Comparison of ENCODE assay signal across 34 cellular contexts in genomic region chr16:88407807-88408206, GRCh38. TPM values are rescaled to one million over a fixed set of nuclear protein-coding genes. Genes with fewer than 3 reads are reported as not detected.
A peak's percentile ranks its signal among the peaks of the same experiment; 100 is the strongest.
DNase-seq lines count a peak whose midpoint lies in the region; ATAC-seq, FAIRE-seq and TF ChIP-seq lines count a peak whose summit lies in the region.
"Had no signal": no experiment of that assay in that cellular context is flagged by ENCODE, and none has a peak within 500 bp of the region (broad histone marks: within the 10 kb centered on the region; RNA-seq: fewer than 3 reads in every experiment).

No MANE protein-coding gene starts in this region.

- H3K27me3 Mint-ChIP-seq in natural killer cell (ENCODE audit: low read depth in 2 of 2) = peaks cover 0 to 10% of the 10 kb centered on the region in 2 donors
- no peaks in the 10 kb centered on the region for H3K27me3 Mint-ChIP-seq in natural killer cell treated with Interleukin-12 subunit alpha and Interleukin-12 subunit beta and Interleukin-15 and Interleukin-18, amount 100 ng/mL, for 72 hours
- peaks cover 17% of the 10 kb centered on the region for H3K27me3 Mint-ChIP-seq in GM23338 (ENCODE audit: insufficient read depth, low read depth, poor library complexity)
- H3K27me3 Mint-ChIP-seq: activated CD4-positive, alpha-beta T cell treated with anti-CD3 and anti-CD28 coated beads, Interleukin-2, amount 10 ng/mL, durations not matched to agents 7 days and 5 days had no signal

- H3K4me2 ChIP-seq in K562 (ENCODE audit: insufficient read depth, low read length) (no peak overlapping the region), OCI-LY7 (ENCODE audit: low read length) (no peak overlapping the region), GM23338 (no peak overlapping the region)
- H3K4me2 ChIP-seq: A549 had no signal

- no peak overlapping the region for H3K4me3 ChIP-seq in K562
- no peak overlapping the region for H3K4me3 ChIP-seq in OCI-LY7 (ENCODE audit: low read depth, low read length, poor library complexity, severe bottlenecking)
- H3K4me3 ChIP-seq in GM23338 = no peak overlapping the region
- H3K4me3 ChIP-seq: A549, breast epithelium, GM23248, lower lobe of right lung, SK-N-MC, spleen, transverse colon had no signal

- TF ChIP-seq POLR2A in K562 (conservative IDR thresholded peaks at IDR 0.05) = no peak

- peaks cover 5 to 11% of the 10 kb centered on the region in 2 donors for H3K4me1 Mint-ChIP-seq in natural killer cell
- H3K4me1 Mint-ChIP-seq in natural killer cell treated with Interleukin-12 subunit alpha and Interleukin-12 subunit beta and Interleukin-15 and Interleukin-18, amount 100 ng/mL, for 72 hours (ENCODE audit: low read depth in 2 of 2) = peaks cover 5 to 6% of the 10 kb centered on the region in 2 donors
- 0 out of 3 replicates have a peak, but pooled peaks cover 4% of the 10 kb centered on the region for H3K4me1 Mint-ChIP-seq in GM23338

- TF ChIP-seq CTCF in natural killer cell (IDR thresholded peaks at IDR 0.05) (no peak), K562 (IDR thresholded peaks at IDR 0.05 in 2 of 3, conservative IDR thresholded peaks at IDR 0.05 in 1 of 3; ENCODE audit: insufficient read depth in 2 of 3, low read depth in 1 of 3, low read length in 3 of 3) (no peak), OCI-LY7 (conservative IDR thresholded peaks at IDR 0.05; ENCODE audit: low read length) (no peak), GM23338 (conservative IDR thresholded peaks at IDR 0.05; ENCODE audit: low read depth in 2 of 2) (no peak)

- peaks cover 10 to 49% of the 10 kb centered on the region in 2 experiments for H3K27me3 ChIP-seq in K562 (ENCODE audit: control insufficient read depth in 2 of 2, insufficient read depth in 2 of 2, low read length in 2 of 2)
- no peaks in the 10 kb centered on the region for H3K27me3 ChIP-seq in GM23338 (ENCODE audit: insufficient read depth)
- H3K27me3 ChIP-seq: breast epithelium, spleen had no signal

- H3K36me3 ChIP-seq in K562 (ENCODE audit: control insufficient read depth, insufficient read depth, low read length) = no peaks in the 10 kb centered on the region
- H3K36me3 ChIP-seq in OCI-LY7 (ENCODE audit: insufficient read depth, low read length) = no peaks in the 10 kb centered on the region
- H3K36me3 ChIP-seq in GM23338 (ENCODE audit: insufficient read depth) = no peaks in the 10 kb centered on the region
- H3K36me3 ChIP-seq: breast epithelium, lower lobe of right lung, spleen, transverse colon had no signal

- POLR2A ChIA-PET in K562 (lab: Yijun Ruan, JAX) (interaction anchor here (0.6 kb wide), 2 partner anchors 13 to 54 kb away, joined by 3 read pairs; no protein-coding TSS in a partner anchor), OCI-LY7 (lab: Charles Lee) (no interaction called here)

- H3K9ac ChIP-seq in K562 (ENCODE audit: insufficient read depth in 1 of 2, low read depth in 2 of 2, low read length in 2 of 2) = no peak overlapping the region
- H3K9ac ChIP-seq: GM23248 had no signal

- H2AFZ ChIP-seq in K562 (ENCODE audit: low read depth, low read length) (no peak overlapping the region), OCI-LY7 (ENCODE audit: low read length) (no peak overlapping the region), GM23338 (no peak overlapping the region)
- H2AFZ ChIP-seq: GM23248 had no signal

- CTCF ChIA-PET in K562 (lab: Yijun Ruan, JAX; ENCODE audit: low intra/inter-chr PET ratio) = no interaction called here
- CTCF ChIA-PET in OCI-LY7 (lab: Charles Lee; ENCODE audit: unreplicated experiment) = no interaction called here

- H3K27ac ChIP-seq in K562 (ENCODE audit: extremely low read depth, low read depth, low read length) (no peak overlapping the region), OCI-LY7 (ENCODE audit: low read depth, low read length, poor library complexity, severe bottlenecking) (no peak overlapping the region), GM23338 (ENCODE audit: low read depth) (no peak overlapping the region)
- H3K27ac ChIP-seq: breast epithelium, epithelial cell of prostate, GM23248, lower lobe of right lung, RWPE1, SK-N-MC, spleen, transverse colon had no signal

- no peaks in the 10 kb centered on the region for H3K9me3 Mint-ChIP-seq in natural killer cell
- no peaks in the 10 kb centered on the region for H3K9me3 Mint-ChIP-seq in natural killer cell treated with Interleukin-12 subunit alpha and Interleukin-12 subunit beta and Interleukin-15 and Interleukin-18, amount 100 ng/mL, for 72 hours
- H3K9me3 Mint-ChIP-seq in GM23338 = no peaks in the 10 kb centered on the region
- H3K9me3 Mint-ChIP-seq: activated CD4-positive, alpha-beta T cell treated with anti-CD3 and anti-CD28 coated beads, Interleukin-2, amount 10 ng/mL, durations not matched to agents 7 days and 5 days; activated naive CD4-positive, alpha-beta T cell treated with anti-CD3 and anti-CD28 coated beads for 36 hours; activated T-cell treated with anti-CD3 and anti-CD28 coated beads, Interleukin-2, amount 50 U/mL, for 72 hours; HFFc6; nephron progenitor cell had no signal

- peak in 2 of 3 donors; percentile 21 for ATAC-seq in natural killer cell
- no peak for ATAC-seq in natural killer cell treated with Interleukin-12 subunit alpha and Interleukin-12 subunit beta and Interleukin-15 and Interleukin-18, amount 100 ng/mL, for 72 hours
- no peak for ATAC-seq in K562
- no peak for ATAC-seq in GM19395 (IDR thresholded peaks at IDR 0.05; ENCODE audit: unreplicated experiment)
- ATAC-seq in GM23338 = no peak
- ATAC-seq: A549; activated T-cell treated with anti-CD3 and anti-CD28 coated beads, Interleukin-2, amount 50 U/mL, for 72 hours; lower lobe of right lung; right cardiac atrium had no signal

- TF ChIP-seq EP300 in K562 (IDR thresholded peaks at IDR 0.05; ENCODE audit: low read length) = no peak

- H3K9me3 ChIP-seq in K562 (replicated peaks; ENCODE audit: control insufficient read depth, insufficient read depth, low read depth, low read length) (no peaks in the 10 kb centered on the region), OCI-LY7 (ENCODE audit: low read length) (no peaks in the 10 kb centered on the region)
- H3K9me3 ChIP-seq: A549, breast epithelium, lower lobe of right lung, spleen, transverse colon had no signal

- no peaks in the 10 kb centered on the region for H3F3A ChIP-seq in GM23338 (replicated peaks; ENCODE audit: low read depth)

- H3K4me1 ChIP-seq in K562 (replicated peaks in 1 of 2; ENCODE audit: control insufficient read depth in 2 of 2, insufficient read depth in 2 of 2, low read length in 2 of 2) (peaks cover 0 to 65% of the 10 kb centered on the region in 2 experiments; a peak in 3 of 5 replicates), OCI-LY7 (ENCODE audit: insufficient read depth, low read length, poor library complexity, severe bottlenecking) (no peaks in the 10 kb centered on the region), GM23338 (ENCODE audit: insufficient read depth) (no peaks in the 10 kb centered on the region)
- H3K4me1 ChIP-seq: lower lobe of right lung, transverse colon had no signal

- DNase-seq in natural killer cell = no peak
- no peak for DNase-seq in natural killer cell treated with Interleukin-12 subunit alpha and Interleukin-12 subunit beta and Interleukin-15 and Interleukin-18, amount 100 ng/mL, for 72 hours (ENCODE audit: low spot score)
- DNase-seq in NOMO-1 treated with DMSO at 0.1 percent for 48 hours (lab: John Stamatoyannopoulos, UW; ENCODE audit: unreplicated experiment) = peak; percentile 83
- no peak for DNase-seq in K562 (ENCODE audit: extremely low read depth in 1 of 4, low spot score in 3 of 4)
- DNase-seq in urothelium cell line (ENCODE audit: low spot score) = no peak
- no peak for DNase-seq in OCI-LY7 (ENCODE audit: low spot score)
- DNase-seq in GM23338 (ENCODE audit: low spot score) = no peak
- DNase-seq: activated CD4-positive, alpha-beta T cell treated with anti-CD3 and anti-CD28 coated beads, Interleukin-2, amount 10 ng/mL, durations not matched to agents 7 days and 5 days; activated naive CD4-positive, alpha-beta T cell treated with anti-CD3 and anti-CD28 coated beads for 36 hours; activated T-cell treated with anti-CD3 and anti-CD28 coated beads, Interleukin-2, amount 50 U/mL, for 72 hours; DMS53; effector CD4-positive, alpha-beta T cell; glutamatergic neuron; GM23248; HFFc6; kidney; lower lobe of right lung; NCI-H1105 treated with DMSO at 0.1 percent for 48 hours; NCI-H1930; NCI-H524 treated with DMSO at 0.1 percent for 48 hours; nephron progenitor cell; posterior cingulate gyrus; right cardiac atrium; spleen; stimulated activated CD4-positive, alpha-beta T cell treated with anti-CD3 and anti-CD28 coated beads, Interleukin-2, amount 100 ng/mL, for 48 hours; T-helper 2 cell; transverse colon had no signal

- H3K9me2 ChIP-seq in OCI-LY7 (ENCODE audit: insufficient read depth, low read length) (no peaks in the 10 kb centered on the region), GM23338 (ENCODE audit: insufficient read depth) (no peaks in the 10 kb centered on the region)

- no peak for TF ChIP-seq RAD21 in K562 (CRISPR knock-in tag; conservative IDR thresholded peaks at IDR 0.05 in 1 of 2, IDR thresholded peaks at IDR 0.05 in 1 of 2)

- H4K20me1 ChIP-seq in K562 (replicated peaks; ENCODE audit: control insufficient read depth, insufficient read depth, low read length) (peaks cover 13% of the 10 kb centered on the region; the same call in 1 of the 2 replicates), OCI-LY7 (ENCODE audit: insufficient read depth, low read length) (no peaks in the 10 kb centered on the region), GM23338 (replicated peaks; ENCODE audit: insufficient read depth) (no peaks in the 10 kb centered on the region)

- BruUV-seq in K562 (replicated peaks; lab: Mats Ljungman, UMichigan) (no TSS peak), OCI-LY7 (replicated peaks; lab: Mats Ljungman, UMichigan) (no TSS peak)

- H3K36me3 Mint-ChIP-seq in natural killer cell (no peaks in the 10 kb centered on the region), GM23338 (ENCODE audit: low read depth) (no peaks in the 10 kb centered on the region)
- no peaks in the 10 kb centered on the region for H3K36me3 Mint-ChIP-seq in natural killer cell treated with Interleukin-12 subunit alpha and Interleukin-12 subunit beta and Interleukin-15 and Interleukin-18, amount 100 ng/mL, for 72 hours

- FAIRE-seq in K562 (lab: Jason Lieb, UNC) (no peak), urothelium cell line (lab: Jason Lieb, UNC) (peak; percentile 5)
- FAIRE-seq: A549, G401.6, kidney had no signal

- H3K27ac Mint-ChIP-seq in natural killer cell = no peak overlapping the region
- H3K27ac Mint-ChIP-seq in natural killer cell treated with Interleukin-12 subunit alpha and Interleukin-12 subunit beta and Interleukin-15 and Interleukin-18, amount 100 ng/mL, for 72 hours = no peak overlapping the region
- no peak overlapping the region for H3K27ac Mint-ChIP-seq in GM23338
- H3K27ac Mint-ChIP-seq: activated CD4-positive, alpha-beta T cell treated with anti-CD3 and anti-CD28 coated beads, Interleukin-2, amount 10 ng/mL, durations not matched to agents 7 days and 5 days; activated naive CD4-positive, alpha-beta T cell treated with anti-CD3 and anti-CD28 coated beads for 36 hours; activated T-cell treated with anti-CD3 and anti-CD28 coated beads, Interleukin-2, amount 50 U/mL, for 72 hours; HFFc6; nephron progenitor cell had no signal

- H3K79me2 ChIP-seq in K562 (ENCODE audit: control insufficient read depth, insufficient read depth, low read length) = no peaks in the 10 kb centered on the region
- H3K79me2 ChIP-seq in OCI-LY7 (ENCODE audit: insufficient read depth, low read depth, low read length) = no peaks in the 10 kb centered on the region
- no peaks in the 10 kb centered on the region for H3K79me2 ChIP-seq in GM23338 (replicated peaks; ENCODE audit: insufficient read depth)

- intact Hi-C loops in natural killer cell (cut with micrococcal nuclease) = no loop called here
- intact Hi-C loops in K562 (cut with micrococcal nuclease) = loop anchor here (10.0 kb wide), 1 partner anchor 123 kb away; no protein-coding TSS in a partner anchor
- intact Hi-C loops in OCI-LY7 (cut with micrococcal nuclease; ENCODE audit: unreplicated experiment) = no loop called here

- H3K9me1 ChIP-seq in K562 (ENCODE audit: control insufficient read depth, insufficient read depth, low read length) = no peaks in the 10 kb centered on the region

- 15% methylated on average over 5 of the region's 5 CpGs for WGBS in K562 (ENCODE audit: insufficient coverage, low coverage, missing lambda C conversion rate)

- no peak overlapping the region for H3K4me3 Mint-ChIP-seq in natural killer cell
- H3K4me3 Mint-ChIP-seq in natural killer cell treated with Interleukin-12 subunit alpha and Interleukin-12 subunit beta and Interleukin-15 and Interleukin-18, amount 100 ng/mL, for 72 hours = no peak overlapping the region
- H3K4me3 Mint-ChIP-seq in GM23338 = no peak overlapping the region
- H3K4me3 Mint-ChIP-seq: activated CD4-positive, alpha-beta T cell treated with anti-CD3 and anti-CD28 coated beads, Interleukin-2, amount 10 ng/mL, durations not matched to agents 7 days and 5 days; activated naive CD4-positive, alpha-beta T cell treated with anti-CD3 and anti-CD28 coated beads for 36 hours; activated T-cell treated with anti-CD3 and anti-CD28 coated beads, Interleukin-2, amount 50 U/mL, for 72 hours; HFFc6; nephron progenitor cell had no signal

- in situ Hi-C loops in K562 (cut with MboI) = no loop called here

RNA-seq across cellular contexts. Expression of gene ZNF469, which starts 25.0 kb away (rescaled TPM):
- total RNA-seq in natural killer cell (1 to 10 TPM; 4.5 to 5.8 (median 4.9) TPM), K562 (2014; rRNA removed) (under 0.01 TPM in 1 of 2 replicates, not detected in the other), K562 (2014; rRNA removed; fragmentation: Illumina TruSeq; extraction: Trizol) (not detected in 2 replicates), K562 (2015; rRNA removed; fragmentation: Illumina TruSeq; extraction: Trizol) (not detected in 2 replicates), K562 (2021) (0.02 and 0.04 TPM in 2 replicates), OCI-LY7 (2022) (0.02 TPM in 1 of 2 replicates, not detected in the other)
- total RNA-seq in natural killer cell treated with Interleukin-12 subunit alpha and Interleukin-12 subunit beta and Interleukin-15 and Interleukin-18, amount 100 ng/mL, for 72 hours = 1 to 10 TPM; 3.0 to 6.1 TPM
- total RNA-seq in K562 (2011; cell fraction: chromatin; rRNA removed; ENCODE audit: low replicate concordance) = 0.04 and 0.09 TPM in 2 replicates
- 0.13 and 0.17 TPM in 2 replicates for total RNA-seq in K562 (2011; cell fraction: nucleolus; rRNA removed)
- total RNA-seq in K562 (2011; cell fraction: nucleoplasm; rRNA removed) = under 0.01 and 0.08 TPM in 2 replicates
- polyA plus RNA-seq in K562 (2011; rRNA removed) (not detected in 2 replicates), K562 (2014; fragmentation: Illumina TruSeq; extraction: Trizol) (0.01 TPM in 1 of 2 replicates, not detected in the other), K562 (2014; fragmentation: Nextera tagmentation; extraction: Ambion mirVana) (not detected), K562 (2014; rRNA removed) (0.01 TPM in 1 of 2 replicates, not detected in the other), GM23338 (2016; fragmentation: Nextera tagmentation; extraction: Ambion mirVana) (0.23 and 0.26 TPM in 2 replicates)
- under 0.01 and 0.01 TPM in 2 replicates for polyA plus RNA-seq in K562 (2011; cell fraction: cytosol; rRNA removed)
- 0.01 and 0.03 TPM in 2 replicates for polyA plus RNA-seq in K562 (2011; cell fraction: nucleus; rRNA removed)
- polyA plus RNA-seq in K562 (2012) = 0.01 TPM in 2 replicates
- polyA minus RNA-seq in K562 (2011; rRNA and poly(A)+ RNA removed) = under 0.01 and 0.04 TPM in 2 replicates
- polyA minus RNA-seq in K562 (2011; cell fraction: cytosol; rRNA and poly(A)+ RNA removed) = 0.09 and 0.10 TPM in 2 replicates
- polyA minus RNA-seq in K562 (2011; cell fraction: nucleus; rRNA and poly(A)+ RNA removed) = under 0.01 and 0.11 TPM in 2 replicates
- under 0.01 TPM in 1 of 2 replicates, not detected in the other for total RNA-seq in OCI-LY7 (2014; rRNA removed; shearing (Covaris generic))
- total RNA-seq in GM23338 (2014; rRNA removed; shearing (Covaris generic)) = 1.4 and 1.9 TPM in 2 replicates

RNA-seq across cellular contexts. Expression of gene ZFPM1, which starts 45.3 kb away (rescaled TPM):
- total RNA-seq in natural killer cell (10 to 100 TPM; 56.3 to 71.0 (median 64.6) TPM), K562 (2014; rRNA removed) (4.5 and 8.7 TPM in 2 replicates), K562 (2014; rRNA removed; fragmentation: Illumina TruSeq; extraction: Trizol) (0.26 and 0.47 TPM in 2 replicates), K562 (2015; rRNA removed; fragmentation: Illumina TruSeq; extraction: Trizol) (3.2 and 4.5 TPM in 2 replicates), K562 (2021) (32.7 and 35.9 TPM in 2 replicates), OCI-LY7 (2022) (11.9 and 14.2 TPM in 2 replicates)
- 10 to 100 TPM; 23.5 to 24.5 TPM for total RNA-seq in natural killer cell treated with Interleukin-12 subunit alpha and Interleukin-12 subunit beta and Interleukin-15 and Interleukin-18, amount 100 ng/mL, for 72 hours
- 14.4 and 38.8 TPM in 2 replicates for total RNA-seq in K562 (2011; cell fraction: chromatin; rRNA removed; ENCODE audit: low replicate concordance)
- total RNA-seq in K562 (2011; cell fraction: nucleolus; rRNA removed) = 25.3 and 27.9 TPM in 2 replicates
- total RNA-seq in K562 (2011; cell fraction: nucleoplasm; rRNA removed) = 16.8 and 18.9 TPM in 2 replicates
- polyA plus RNA-seq in K562 (2011; rRNA removed) (0.88 and 1.4 TPM in 2 replicates), K562 (2014; fragmentation: Illumina TruSeq; extraction: Trizol) (1.2 and 5.1 TPM in 2 replicates), K562 (2014; fragmentation: Nextera tagmentation; extraction: Ambion mirVana) (under 1 TPM; 0.03 to 0.11 TPM), K562 (2014; rRNA removed) (4.7 and 5.5 TPM in 2 replicates), GM23338 (2016; fragmentation: Nextera tagmentation; extraction: Ambion mirVana) (0.53 and 0.61 TPM in 2 replicates)
- polyA plus RNA-seq in K562 (2011; cell fraction: cytosol; rRNA removed) = 0.81 and 4.8 TPM in 2 replicates
- polyA plus RNA-seq in K562 (2011; cell fraction: nucleus; rRNA removed) = 3.4 and 13.6 TPM in 2 replicates
- polyA plus RNA-seq in K562 (2012) = 7.9 and 12.2 TPM in 2 replicates
- 0.30 and 1.1 TPM in 2 replicates for polyA minus RNA-seq in K562 (2011; rRNA and poly(A)+ RNA removed)
- 12.3 and 14.7 TPM in 2 replicates for polyA minus RNA-seq in K562 (2011; cell fraction: cytosol; rRNA and poly(A)+ RNA removed)
- 7.7 and 10.1 TPM in 2 replicates for polyA minus RNA-seq in K562 (2011; cell fraction: nucleus; rRNA and poly(A)+ RNA removed)
- 0.98 and 2.1 TPM in 2 replicates for total RNA-seq in OCI-LY7 (2014; rRNA removed; shearing (Covaris generic))
- total RNA-seq in GM23338 (2014; rRNA removed; shearing (Covaris generic)) = 2.2 and 2.4 TPM in 2 replicates

Comparison
In these comparisons a context has a peak if more than half of its experiments do, and no peak if none do; other contexts are left out.
1. ATAC-seq: peak in natural killer cell (2 of 3); none in natural killer cell treated with Interleukin-12 subunit alpha and Interleukin-12 subunit beta and Interleukin-15 and Interleukin-18, amount 100 ng/mL, for 72 hours (0 of 2), K562 (single experiment), GM19395 (single experiment) and GM23338 (single experiment).